ENCODE assay signal across 8 cellular contexts in the genomic region with DNA sequence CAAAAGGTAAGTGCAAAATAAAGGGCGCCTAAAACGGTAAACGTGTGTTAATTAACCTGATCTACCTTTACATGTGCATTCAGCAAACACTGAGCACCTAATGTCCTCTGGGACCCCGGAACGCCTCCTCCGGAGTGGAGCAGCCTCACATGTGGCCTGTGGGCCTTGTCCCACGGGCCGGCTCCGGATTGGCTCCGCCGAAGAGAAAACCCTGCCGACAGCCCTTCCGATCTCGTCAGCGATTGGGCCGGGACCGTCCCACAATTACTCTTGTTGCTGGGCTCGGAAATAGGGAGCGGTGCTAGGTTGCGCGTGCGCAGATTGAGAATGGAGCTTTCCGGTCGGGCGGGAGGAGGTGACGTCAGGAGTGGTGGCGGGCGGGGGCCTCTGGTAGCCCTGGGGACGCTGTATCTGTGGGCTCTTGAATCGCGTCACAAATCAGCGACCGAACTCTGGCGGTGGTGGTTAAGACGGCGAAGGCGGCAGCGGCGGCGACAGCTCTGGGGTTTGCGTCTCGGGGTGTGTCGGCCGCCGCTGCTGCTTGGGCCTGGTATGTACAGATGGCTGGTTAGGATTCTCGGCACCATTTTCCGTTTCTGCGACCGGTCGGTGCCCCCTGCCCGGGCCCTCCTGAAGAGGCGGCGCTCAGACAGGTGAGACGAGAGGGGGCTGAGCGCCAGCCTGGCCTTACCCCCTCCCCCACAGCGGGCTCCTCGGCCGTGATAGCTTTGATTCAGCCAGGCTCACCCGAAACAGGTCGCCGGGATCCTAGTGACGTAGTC. TPM values are rescaled to one million over a fixed set of nuclear protein-coding genes. Genes with fewer than 3 reads are reported as not detected.
DNase-seq lines count a peak whose midpoint lies in the region; ATAC-seq, FAIRE-seq and TF ChIP-seq lines count a peak whose summit lies in the region.

Gene SENP2 (plus strand): TSS at position 434 of the 782 bp plus-strand sequence. CDS start 119 bp downstream, at position 553.

- peaks cover 8% of the 10 kb centered on the region for H4K20me1 ChIP-seq in astrocyte (ENCODE audit: insufficient read depth, low read length)

- H3K9ac ChIP-seq in astrocyte (ENCODE audit: low read length): peak within 1 kb of the TSS; percentile 96

- H3K27ac Mint-ChIP-seq in astrocyte (ENCODE audit: unreplicated experiment): peak within 1 kb of the TSS; percentile 89

- H3K4me1 Mint-ChIP-seq in astrocyte (ENCODE audit: low read depth, unreplicated experiment): peaks cover 19% of the 10 kb centered on the region

- H3K9me3 ChIP-seq in astrocyte (ENCODE audit: insufficient read depth, low read depth, low read length): no peaks in the 10 kb centered on the region
- H3K9me3 ChIP-seq in right cardiac atrium (ENCODE audit: control insufficient read depth, low read length): no peaks in the 10 kb centered on the region
- no peaks in the 10 kb centered on the region for H3K9me3 ChIP-seq in uterus

- ATAC-seq in GM18505 (IDR thresholded peaks at IDR 0.05; ENCODE audit: unreplicated experiment) (peak; percentile 90), HG02973 (IDR thresholded peaks at IDR 0.05; ENCODE audit: unreplicated experiment) (peak; percentile 95), right cardiac atrium (peak; percentile 99)

- H3K9me3 Mint-ChIP-seq in astrocyte (ENCODE audit: unreplicated experiment): no peaks in the 10 kb centered on the region

- peak; percentile 99 for DNase-seq in NCI-H2029 (lab: John Stamatoyannopoulos, UW)
- DNase-seq in T-helper 22 cell (ENCODE audit: low read depth): peak; percentile 99
- DNase-seq in astrocyte (ENCODE audit: low read depth): peak; percentile 94
- peak; percentile 99 to 100 (median 99) for DNase-seq in right cardiac atrium
- DNase-seq in pulmonary artery endothelial cell (ENCODE audit: low read depth, low spot score): peak; percentile 96
- DNase-seq in uterus: peak; percentile 99

- no peaks in the 10 kb centered on the region for H3K36me3 Mint-ChIP-seq in astrocyte (ENCODE audit: low read depth, unreplicated experiment)

- no peaks in the 10 kb centered on the region for H3K36me3 ChIP-seq in astrocyte (ENCODE audit: insufficient read depth, low read length)
- no peaks in the 10 kb centered on the region for H3K36me3 ChIP-seq in uterus

- no peaks in the 10 kb centered on the region for H3K27me3 ChIP-seq in astrocyte (ENCODE audit: insufficient read depth, low read length)
- H3K27me3 ChIP-seq in right cardiac atrium (ENCODE audit: control insufficient read depth, insufficient read depth): no peaks in the 10 kb centered on the region
- no peaks in the 10 kb centered on the region for H3K27me3 ChIP-seq in uterus

- FAIRE-seq in astrocyte (lab: Jason Lieb, UNC): peak; percentile 72

- under 1% methylated on average over 62 of the region's 62 CpGs for WGBS in right cardiac atrium

- H2AFZ ChIP-seq in astrocyte (ENCODE audit: low read depth, low read length): peak within 1 kb of the TSS; percentile 98

- H3K79me2 ChIP-seq in astrocyte (ENCODE audit: insufficient read depth, low read length): peaks cover 27% of the 10 kb centered on the region

- no peak for TF ChIP-seq CTCF in astrocyte (IDR thresholded peaks at IDR 0.05; ENCODE audit: insufficient read depth, low read depth, low read length)
- TF ChIP-seq CTCF in uterus (IDR thresholded peaks at IDR 0.05): peak in 1 of 4 experiments; percentile 3

- H3K4me3 ChIP-seq in astrocyte (ENCODE audit: insufficient read depth, low read depth, low read length) (peak within 1 kb of the TSS; percentile 90), right cardiac atrium (ENCODE audit: low read length) (peak within 1 kb of the TSS; percentile 95), uterus (peak within 1 kb of the TSS; percentile 72 to 91)

- H3K27me3 Mint-ChIP-seq in astrocyte (ENCODE audit: low read depth, unreplicated experiment): no peaks in the 10 kb centered on the region

- H3K27ac ChIP-seq in astrocyte (ENCODE audit: low read depth, low read length) (peak within 1 kb of the TSS; percentile 91), right cardiac atrium (ENCODE audit: low read length) (peak within 1 kb of the TSS; percentile 95), uterus (peak within 1 kb of the TSS; percentile 94 to 95)

- peak within 1 kb of the TSS; percentile 92 for H3K4me3 Mint-ChIP-seq in astrocyte (ENCODE audit: unreplicated experiment)

- H3K4me1 ChIP-seq in astrocyte (ENCODE audit: insufficient read depth, low read length) (peaks cover 11% of the 10 kb centered on the region), right cardiac atrium (ENCODE audit: control insufficient read depth, insufficient read depth, low read length) (no peaks in the 10 kb centered on the region), uterus (peaks cover 0 to 6% of the 10 kb centered on the region in 2 donors)

- TF ChIP-seq POLR2A in GM18505 (IDR thresholded peaks at IDR 0.05; ENCODE audit: borderline replicate concordance, extremely low read depth, insufficient read depth, insufficient read length) (peak; percentile 87), uterus (IDR thresholded peaks at IDR 0.05) (peak; percentile 80 to 88)

- peak within 1 kb of the TSS; percentile 97 for H3K4me2 ChIP-seq in astrocyte (ENCODE audit: low read length)

- intact Hi-C loops in right cardiac atrium (cut with DNase I): no loop called here
- intact Hi-C loops in uterus (cut with DNase I; ENCODE audit: low total_unique reads): no loop called here

RNA-seq across cellular contexts. Expression of gene SENP2, which starts in this region (rescaled TPM):
- total RNA-seq in astrocyte (43.6 and 44.1 TPM in 2 replicates), right cardiac atrium (10 to 100 TPM; 27.5 to 30.1 (median 29.0) TPM), pulmonary artery endothelial cell (35.7 and 37.3 TPM in 2 replicates), uterus (10 to 100 TPM in 3 of 4 donors, 1 to 10 TPM in 1; 8.5 to 54.4 (median 49.8) TPM)
- 9.2 TPM for polyA plus RNA-seq in right cardiac atrium

Comparison
In these comparisons a context has a peak if more than half of its experiments do, and no peak if none do; other contexts are left out.
1. Peak in every context shown above with its lines: DNase-seq, ATAC-seq, H3K4me3 ChIP-seq and H3K27ac ChIP-seq.